In genomic region chr19:37938379-37938778, GRCh38 we compare ENCODE assay signal across 1 cellular context.
A peak's percentile ranks its signal among the peaks of the same experiment; 100 is the strongest.
TF ChIP-seq lines count a peak whose summit lies in the region.

No MANE protein-coding gene starts in this region.

TF ChIP-seq in GM12878, 131 proteins besides CTCF, POLR2A, EP300 and RAD21:
- TF ChIP-seq EZH2 (IDR thresholded peaks at IDR 0.05; ENCODE audit: borderline replicate concordance, control insufficient read depth, low read depth, low read length), result no peak
- no peak for TF ChIP-seq ZSCAN29 (IDR thresholded peaks at IDR 0.05)
- TF ChIP-seq RUNX3 (IDR thresholded peaks at IDR 0.05; ENCODE audit: low read length), result peak; percentile 15; the same call in 1 of the 2 replicates
- no peak for TF ChIP-seq IRF3 (IDR thresholded peaks at IDR 0.05)
- TF ChIP-seq RBBP5 (conservative IDR thresholded peaks at IDR 0.05), result no peak
- TF ChIP-seq SIX5 (IDR thresholded peaks at IDR 0.05; ENCODE audit: low read depth, low read length, severe bottlenecking), result no peak
- TF ChIP-seq TBL1XR1 (IDR thresholded peaks at IDR 0.05; ENCODE audit: low read depth, low read length), result no peak
- no peak for TF ChIP-seq USF1 (IDR thresholded peaks at IDR 0.05; ENCODE audit: borderline replicate concordance, extremely low read length, insufficient read depth, low read depth, low read length)
- no peak for TF ChIP-seq RFX5 (IDR thresholded peaks at IDR 0.05; ENCODE audit: low read depth, low read length)
